1 cellular context compared by ENCODE assay signal in genomic region chr1:23118407-23118806, GRCh38.
TF ChIP-seq lines count a peak whose summit lies in the region.

No MANE protein-coding gene starts in this region.

TF ChIP-seq in K562, 482 proteins besides CTCF, POLR2A, EP300 and RAD21 (continued from another document):
- TF ChIP-seq JUND (IDR thresholded peaks at IDR 0.05; ENCODE audit: borderline replicate concordance, low read depth, low read length) (no peak), JUND (tag; IDR thresholded peaks at IDR 0.05; ENCODE audit: borderline replicate concordance, low read depth, low read length) (no peak), DMBX1 (CRISPR knock-in tag; IDR thresholded peaks at IDR 0.05; ENCODE audit: borderline replicate concordance) (no peak), ERF (CRISPR knock-in tag; IDR thresholded peaks at IDR 0.05) (no peak), JUNB (CRISPR knock-in tag; conservative IDR thresholded peaks at IDR 0.05) (no peak), AFF4 (CRISPR knock-in tag; IDR thresholded peaks at IDR 0.05) (no peak), MXI1 (IDR thresholded peaks at IDR 0.05; ENCODE audit: low read depth, low read length) (no peak), PHB (CRISPR knock-in tag; IDR thresholded peaks at IDR 0.05) (no peak), CBX3 (IDR thresholded peaks at IDR 0.05; ENCODE audit: borderline replicate concordance in 1 of 2, low read length in 2 of 2) (no peak), ZSCAN32 (CRISPR knock-in tag; IDR thresholded peaks at IDR 0.05) (no peak), ZNF384 (IDR thresholded peaks at IDR 0.05; ENCODE audit: low read depth, low read length) (no peak), ZFP91 (CRISPR knock-in tag; IDR thresholded peaks at IDR 0.05) (no peak), CCAR2 (IDR thresholded peaks at IDR 0.05; ENCODE audit: low read depth, low read length) (no peak), HMBOX1 (IDR thresholded peaks at IDR 0.05) (no peak)
